Comparison of ENCODE assay signal across 28 cellular contexts in the genomic region with DNA sequence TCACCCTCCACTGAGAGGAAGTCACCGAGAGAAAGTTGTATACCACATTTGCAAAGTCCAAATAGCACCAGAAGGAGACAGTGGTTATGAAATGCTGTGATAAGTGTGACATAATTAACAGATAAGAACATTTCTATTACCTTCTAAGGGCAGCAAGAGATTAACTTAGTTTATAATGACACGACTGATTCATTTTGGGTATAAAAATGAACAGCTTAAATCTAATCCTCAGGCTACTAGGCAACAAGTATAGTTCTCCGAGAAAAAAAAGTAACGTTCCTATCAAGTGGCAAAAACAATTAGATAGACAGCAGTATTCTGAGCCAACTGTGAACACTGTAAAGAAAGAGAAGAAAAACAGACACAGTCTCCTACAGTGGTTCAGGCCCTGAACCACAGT.
"Had no signal": no experiment of that assay in that cellular context is flagged by ENCODE, and none has a peak within 500 bp of the region (broad histone marks: within the 10 kb centered on the region; RNA-seq: fewer than 3 reads in every experiment).

No MANE protein-coding gene starts in this region.

- ATAC-seq: activated T-cell treated with anti-CD3 and anti-CD28 coated beads, Interleukin-2, amount 50 U/mL, for 4 hours; activated T-helper 17 cell treated with anti-CD3 and anti-CD28 coated beads, Interleukin-2, amount 50 U/mL, for 72 hours; esophagus mucosa; WTC11 had no signal

- H3K27me3 Mint-ChIP-seq: activated CD4-positive, alpha-beta memory T cell treated with anti-CD3 and anti-CD28 coated beads, Interleukin-2, amount 10 ng/mL, durations not matched to agents 7 days and 5 days; activated CD4-positive, alpha-beta T cell treated with anti-CD3 and anti-CD28 coated beads, Interleukin-2, amount 10 ng/mL, durations not matched to agents 7 days and 5 days; activated naive CD4-positive, alpha-beta T cell treated with anti-CD3 and anti-CD28 coated beads, Interleukin-2, amount 50 U/mL, for 24 hours; activated naive CD8-positive, alpha-beta T cell treated with anti-CD3 and anti-CD28 coated beads for 36 hours; activated T-helper 17 cell treated with anti-CD3 and anti-CD28 coated beads, Interleukin-2, amount 50 U/mL, for 72 hours; dendritic cell treated with granulocyte-macrophage colony-stimulating factor and Interleukin-4, amounts not matched to agents 40 ng/mL and 50 ng/mL, for 4 days had no signal

- DNase-seq: activated CD4-positive, alpha-beta memory T cell treated with anti-CD3 and anti-CD28 coated beads, Interleukin-2, amount 10 ng/mL, durations not matched to agents 7 days and 5 days; activated CD4-positive, alpha-beta T cell treated with anti-CD3 and anti-CD28 coated beads for 1 hour; activated CD4-positive, alpha-beta T cell treated with anti-CD3 and anti-CD28 coated beads for 4 hours; activated CD4-positive, alpha-beta T cell treated with anti-CD3 and anti-CD28 coated beads, Interleukin-2, amount 10 ng/mL, durations not matched to agents 7 days and 5 days; activated CD4-positive, alpha-beta T cell treated with anti-CD3 and anti-CD28 coated beads, Interleukin-2, amount 50 U/mL, for 4 hours; activated CD8-positive, alpha-beta memory T cell treated with anti-CD3 and anti-CD28 coated beads, Interleukin-2, amount 50 U/mL, for 48 hours; activated effector memory CD4-positive, alpha-beta T cell treated with Interleukin-2 at 50 U/mL for 16 hours; activated naive CD4-positive, alpha-beta T cell treated with anti-CD3 and anti-CD28 coated beads for 36 hours; activated naive CD8-positive, alpha-beta T cell treated with anti-CD3 and anti-CD28 coated beads for 36 hours; activated T-cell treated with anti-CD3 and anti-CD28 coated beads for 4 hours; activated T-cell treated with anti-CD3 and anti-CD28 coated beads, Interleukin-2, amount 50 U/mL, for 4 hours; amniotic stem cell; anterior cingulate cortex; central memory CD4-positive, alpha-beta T cell; cerebellar nuclear complex; dorsolateral prefrontal cortex; effector memory CD4-positive, alpha-beta T cell; endodermal cell; foreskin fibroblast; head of caudate nucleus; T-helper 2 cell had no signal

- H3K27ac Mint-ChIP-seq: activated CD4-positive, alpha-beta memory T cell treated with anti-CD3 and anti-CD28 coated beads, Interleukin-2, amount 10 ng/mL, durations not matched to agents 7 days and 5 days; activated CD4-positive, alpha-beta T cell treated with anti-CD3 and anti-CD28 coated beads, Interleukin-2, amount 10 ng/mL, durations not matched to agents 7 days and 5 days; activated naive CD4-positive, alpha-beta T cell treated with anti-CD3 and anti-CD28 coated beads for 36 hours; activated naive CD4-positive, alpha-beta T cell treated with anti-CD3 and anti-CD28 coated beads, Interleukin-2, amount 50 U/mL, for 24 hours; activated naive CD8-positive, alpha-beta T cell treated with anti-CD3 and anti-CD28 coated beads for 36 hours; activated T-helper 17 cell treated with anti-CD3 and anti-CD28 coated beads, Interleukin-2, amount 50 U/mL, for 72 hours; dendritic cell treated with granulocyte-macrophage colony-stimulating factor and Interleukin-4, amounts not matched to agents 40 ng/mL and 50 ng/mL, for 4 days; endodermal cell; WTC11 had no signal

- H3K9me3 Mint-ChIP-seq: activated CD4-positive, alpha-beta T cell treated with anti-CD3 and anti-CD28 coated beads, Interleukin-2, amount 10 ng/mL, durations not matched to agents 7 days and 5 days; activated naive CD4-positive, alpha-beta T cell treated with anti-CD3 and anti-CD28 coated beads for 36 hours; activated naive CD4-positive, alpha-beta T cell treated with anti-CD3 and anti-CD28 coated beads, Interleukin-2, amount 50 U/mL, for 24 hours; activated T-helper 17 cell treated with anti-CD3 and anti-CD28 coated beads, Interleukin-2, amount 50 U/mL, for 72 hours had no signal

- H3K4me3 ChIP-seq: coronary artery, dorsolateral prefrontal cortex had no signal

- H3K36me3 Mint-ChIP-seq: activated naive CD4-positive, alpha-beta T cell treated with anti-CD3 and anti-CD28 coated beads, Interleukin-2, amount 50 U/mL, for 24 hours; activated naive CD8-positive, alpha-beta T cell treated with anti-CD3 and anti-CD28 coated beads for 36 hours had no signal

- H3K27ac ChIP-seq: coronary artery, dorsolateral prefrontal cortex, VCaP had no signal

- H3K4me1 Mint-ChIP-seq: activated CD4-positive, alpha-beta memory T cell treated with anti-CD3 and anti-CD28 coated beads, Interleukin-2, amount 10 ng/mL, durations not matched to agents 7 days and 5 days; activated CD4-positive, alpha-beta T cell treated with anti-CD3 and anti-CD28 coated beads, Interleukin-2, amount 10 ng/mL, durations not matched to agents 7 days and 5 days; activated naive CD4-positive, alpha-beta T cell treated with anti-CD3 and anti-CD28 coated beads, Interleukin-2, amount 50 U/mL, for 24 hours; activated naive CD8-positive, alpha-beta T cell treated with anti-CD3 and anti-CD28 coated beads for 36 hours; activated T-helper 17 cell treated with anti-CD3 and anti-CD28 coated beads, Interleukin-2, amount 50 U/mL, for 72 hours had no signal

- H3K4me3 Mint-ChIP-seq: activated CD4-positive, alpha-beta memory T cell treated with anti-CD3 and anti-CD28 coated beads, Interleukin-2, amount 10 ng/mL, durations not matched to agents 7 days and 5 days; activated CD4-positive, alpha-beta T cell treated with anti-CD3 and anti-CD28 coated beads, Interleukin-2, amount 10 ng/mL, durations not matched to agents 7 days and 5 days; activated naive CD4-positive, alpha-beta T cell treated with anti-CD3 and anti-CD28 coated beads for 36 hours; activated naive CD4-positive, alpha-beta T cell treated with anti-CD3 and anti-CD28 coated beads, Interleukin-2, amount 50 U/mL, for 24 hours; activated naive CD8-positive, alpha-beta T cell treated with anti-CD3 and anti-CD28 coated beads for 36 hours; activated T-cell treated with anti-CD3 and anti-CD28 coated beads, Interleukin-2, amount 50 U/mL, for 4 hours; activated T-helper 17 cell treated with anti-CD3 and anti-CD28 coated beads, Interleukin-2, amount 50 U/mL, for 72 hours; dendritic cell treated with granulocyte-macrophage colony-stimulating factor and Interleukin-4, amounts not matched to agents 40 ng/mL and 50 ng/mL, for 4 days; endodermal cell; WTC11 had no signal
